Comparison of ENCODE assay signal across 11 cellular contexts in genomic region chr5:74017786-74018211, GRCh38.
DNase-seq lines count a peak whose midpoint lies in the region; ATAC-seq, FAIRE-seq and TF ChIP-seq lines count a peak whose summit lies in the region.
"Had no signal": no experiment of that assay in that cellular context is flagged by ENCODE, and none has a peak within 500 bp of the region (broad histone marks: within the 10 kb centered on the region; RNA-seq: fewer than 3 reads in every experiment).

No MANE protein-coding gene starts in this region.

- H3K9ac ChIP-seq in keratinocyte (ENCODE audit: control insufficient read depth, extremely low read depth, insufficient read depth, low read length) = peak overlapping the region; percentile 46

- H4K20me1 ChIP-seq in keratinocyte (ENCODE audit: control insufficient read depth, extremely low read depth, insufficient read depth, low read length) = no peaks in the 10 kb centered on the region

- H3K4me1 Mint-ChIP-seq in WTC11 = peaks cover 12% of the 10 kb centered on the region
- no peaks in the 10 kb centered on the region for H3K4me1 Mint-ChIP-seq in activated T-helper 17 cell treated with anti-CD3 and anti-CD28 coated beads, Interleukin-2, amount 50 U/mL, for 72 hours

- H3K36me3 ChIP-seq in keratinocyte (ENCODE audit: control insufficient read depth in 2 of 2, extremely low read depth in 1 of 2, insufficient read depth in 2 of 2, low read length in 2 of 2) = no peaks in the 10 kb centered on the region

- H3K27ac ChIP-seq in keratinocyte (ENCODE audit: control insufficient read depth, insufficient read depth, low read length) = peak overlapping the region; percentile 93
- H3K27ac ChIP-seq: dorsolateral prefrontal cortex had no signal

- H3K4me2 ChIP-seq in keratinocyte (ENCODE audit: control insufficient read depth, extremely low read depth, insufficient read depth, low read depth, low read length) = peak overlapping the region; percentile 84

- DNase-seq in COLO829 (ENCODE audit: low spot score) (peak; percentile 67), NCI-H1048 (lab: John Stamatoyannopoulos, UW) (peak; percentile 34), WTC11 (ENCODE audit: low spot score) (no peak), keratinocyte (ENCODE audit: low read depth, low spot score) (no peak), mucosa of gallbladder (ENCODE audit: low spot score) (no peak)
- DNase-seq in stimulated activated CD4-positive, alpha-beta T cell treated with anti-CD3 and anti-CD28 coated beads, Interleukin-12 subunit alpha, Interleukin-12 subunit beta, amount 100 ng/mL, for 4 hours = no peak
- DNase-seq in stimulated activated CD4-positive, alpha-beta T cell treated with anti-CD3 and anti-CD28 coated beads, Interleukin-2, amount 100 ng/mL, for 48 hours = no peak
- DNase-seq: GF-D8, Kasumi-1 had no signal

- TF ChIP-seq CTCF in WTC11 (IDR thresholded peaks at IDR 0.05) (no peak), keratinocyte (optimal IDR thresholded peaks at IDR 0.05 in 1 of 3, IDR thresholded peaks at IDR 0.05 in 1 of 3, conservative IDR thresholded peaks at IDR 0.05 in 1 of 3; ENCODE audit: extremely low read depth in 1 of 3, insufficient read depth in 2 of 3, low read length in 3 of 3) (no peak)

- H3K36me3 Mint-ChIP-seq in WTC11 = no peaks in the 10 kb centered on the region
- H3K36me3 Mint-ChIP-seq in activated T-helper 17 cell treated with anti-CD3 and anti-CD28 coated beads, Interleukin-2, amount 50 U/mL, for 72 hours (ENCODE audit: low read depth) = no peaks in the 10 kb centered on the region

- dilution Hi-C loops in keratinocyte (cut with MboI; ENCODE audit: extremely low pct_ligation_motif_present, low sequenced_read_pairs) = no loop called here

- H3K79me2 ChIP-seq in keratinocyte (ENCODE audit: control insufficient read depth, insufficient read depth, low read length) = no peaks in the 10 kb centered on the region

- H3K27ac Mint-ChIP-seq in WTC11 = no peak overlapping the region
- H3K27ac Mint-ChIP-seq in activated T-helper 17 cell treated with anti-CD3 and anti-CD28 coated beads, Interleukin-2, amount 50 U/mL, for 72 hours = no peak overlapping the region

- FAIRE-seq in keratinocyte (lab: Jason Lieb, UNC) = peak; percentile 99

- no peaks in the 10 kb centered on the region for H3K27me3 ChIP-seq in keratinocyte (ENCODE audit: control insufficient read depth, extremely low read depth, insufficient read depth, low read length)

- POLR2A ChIA-PET in WTC11 (lab: Charles Lee) = no interaction called here

- peak; percentile 60 for ATAC-seq in WTC11
- no peak for ATAC-seq in activated T-helper 17 cell treated with anti-CD3 and anti-CD28 coated beads, Interleukin-2, amount 50 U/mL, for 72 hours (replicated peaks)

- peaks cover 12% of the 10 kb centered on the region; the same call in 1 of the 2 replicates for H3K9me3 Mint-ChIP-seq in WTC11
- H3K9me3 Mint-ChIP-seq in activated T-helper 17 cell treated with anti-CD3 and anti-CD28 coated beads, Interleukin-2, amount 50 U/mL, for 72 hours = no peaks in the 10 kb centered on the region

- CTCF ChIA-PET in WTC11 (lab: Charles Lee) = interaction anchor here (1.0 to 1.2 kb wide), 2 partner anchors 8 to 116 kb away, joined by 3 to 5 read pairs; no protein-coding TSS in a partner anchor

- H3K4me3 ChIP-seq in keratinocyte (ENCODE audit: control insufficient read depth in 2 of 3, extremely low read depth in 1 of 3, insufficient read depth in 2 of 3, low read depth in 1 of 3, low read length in 3 of 3) = peak overlapping the region in 1 of 3 experiments; percentile 2

- peaks cover 3% of the 10 kb centered on the region for H3K9me1 ChIP-seq in keratinocyte (ENCODE audit: control insufficient read depth, extremely low read depth, insufficient read depth, low read length)

- no peak overlapping the region for H3K4me3 Mint-ChIP-seq in WTC11
- no peak overlapping the region for H3K4me3 Mint-ChIP-seq in activated T-helper 17 cell treated with anti-CD3 and anti-CD28 coated beads, Interleukin-2, amount 50 U/mL, for 72 hours

- H3K9me3 ChIP-seq in keratinocyte (ENCODE audit: control insufficient read depth, low read depth, low read length) = no peaks in the 10 kb centered on the region

- no peaks in the 10 kb centered on the region for H3K27me3 Mint-ChIP-seq in WTC11 (ENCODE audit: low read depth)
- peaks cover 28% of the 10 kb centered on the region for H3K27me3 Mint-ChIP-seq in activated T-helper 17 cell treated with anti-CD3 and anti-CD28 coated beads, Interleukin-2, amount 50 U/mL, for 72 hours

- H3K4me1 ChIP-seq in keratinocyte (ENCODE audit: control insufficient read depth, extremely low read depth, insufficient read depth, low read length) = peaks cover 33% of the 10 kb centered on the region

- H2AFZ ChIP-seq in keratinocyte (ENCODE audit: control insufficient read depth, low read length) = no peak overlapping the region

TF ChIP-seq in WTC11, 78 proteins besides CTCF, POLR2A, EP300 and RAD21 (continues in another document):
- TF ChIP-seq PRDM15 (CRISPR knock-in tag; IDR thresholded peaks at IDR 0.05) (no peak), ARID4B (CRISPR knock-in tag; IDR thresholded peaks at IDR 0.05; ENCODE audit: borderline replicate concordance) (no peak), GRHL2 (CRISPR knock-in tag; IDR thresholded peaks at IDR 0.05; ENCODE audit: insufficient replicate concordance, severe bottlenecking) (no peak), ZNF416 (CRISPR knock-in tag; IDR thresholded peaks at IDR 0.05) (no peak), MAX (CRISPR knock-in tag; IDR thresholded peaks at IDR 0.05) (no peak), NR2C2 (CRISPR knock-in tag; IDR thresholded peaks at IDR 0.05) (no peak), ZNF219 (CRISPR knock-in tag; IDR thresholded peaks at IDR 0.05; ENCODE audit: borderline replicate concordance) (no peak)

Comparison
In these comparisons a context has a peak if more than half of its experiments do, and no peak if none do; other contexts are left out.
1. DNase-seq: peak in COLO829 (single experiment) and NCI-H1048 (single experiment); none in WTC11 (single experiment), keratinocyte (single experiment), stimulated activated CD4-positive, alpha-beta T cell treated with anti-CD3 and anti-CD28 coated beads, Interleukin-12 subunit alpha, Interleukin-12 subunit beta, amount 100 ng/mL, for 4 hours (single experiment), mucosa of gallbladder (single experiment) and stimulated activated CD4-positive, alpha-beta T cell treated with anti-CD3 and anti-CD28 coated beads, Interleukin-2, amount 100 ng/mL, for 48 hours (0 of 2).